Comparison of ENCODE assay signal across 21 cellular contexts in genomic region chr1:52677407-52677806, GRCh38. TPM values are rescaled to one million over a fixed set of nuclear protein-coding genes. Genes with fewer than 3 reads are reported as not detected.
DNase-seq lines count a peak whose midpoint lies in the region; ATAC-seq, FAIRE-seq and TF ChIP-seq lines count a peak whose summit lies in the region.
"Had no signal": no experiment of that assay in that cellular context is flagged by ENCODE, and none has a peak within 500 bp of the region (broad histone marks: within the 10 kb centered on the region; RNA-seq: fewer than 3 reads in every experiment).

No MANE protein-coding gene starts in this region.

- H3K9me3 ChIP-seq in small intestine (ENCODE audit: control insufficient read depth, low read depth): no peaks in the 10 kb centered on the region
- H3K9me3 ChIP-seq: Caco-2, Peyer's patch, prostate gland, thyroid gland had no signal

- no peaks in the 10 kb centered on the region for H3K36me3 ChIP-seq in small intestine (ENCODE audit: control insufficient read depth in 2 of 2, insufficient read depth in 2 of 2, low read length in 2 of 2)
- H3K36me3 ChIP-seq: Peyer's patch, prostate gland, thyroid gland had no signal

- H3K27ac Mint-ChIP-seq in activated CD8-positive, alpha-beta T cell treated with anti-CD3 and anti-CD28 coated beads for 36 hours: peak overlapping the region; percentile 2
- H3K27ac Mint-ChIP-seq in activated CD8-positive, alpha-beta T cell treated with anti-CD3 and anti-CD28 coated beads, Interleukin-2, amount 10 ng/mL, durations not matched to agents 7 days and 5 days: no peak overlapping the region
- H3K27ac Mint-ChIP-seq in WTC11: peak overlapping the region; percentile 28; the same call in 1 of the 2 replicates
- H3K27ac Mint-ChIP-seq: activated naive CD8-positive, alpha-beta T cell treated with anti-CD3 and anti-CD28 coated beads, Interleukin-2, amount 10 ng/mL, durations not matched to agents 7 days and 5 days had no signal

- POLR2A ChIA-PET in activated CD8-positive, alpha-beta T cell treated with anti-CD3 and anti-CD28 coated beads for 36 hours (lab: Charles Lee): no interaction called here
- POLR2A ChIA-PET in activated CD8-positive, alpha-beta T cell treated with anti-CD3 and anti-CD28 coated beads, Interleukin-2, amount 10 ng/mL, durations not matched to agents 7 days and 5 days (lab: Charles Lee): no interaction called here
- POLR2A ChIA-PET in WTC11 (lab: Charles Lee): interaction anchor here (1.2 kb wide), 1 partner anchor 9 kb away, joined by 3 read pairs; no protein-coding TSS in a partner anchor

- no peak overlapping the region for H3K27ac ChIP-seq in small intestine (ENCODE audit: low read depth in 1 of 2, low read length in 1 of 2)
- H3K27ac ChIP-seq: Peyer's patch, prostate gland, thyroid gland had no signal

- no peak overlapping the region for H3K4me3 ChIP-seq in small intestine (ENCODE audit: low read depth in 1 of 2, low read length in 2 of 2)
- H3K4me3 ChIP-seq: Peyer's patch, prostate gland, thyroid gland had no signal

- DNase-seq in activated CD8-positive, alpha-beta T cell treated with anti-CD3 and anti-CD28 coated beads for 36 hours: no peak
- DNase-seq in activated CD8-positive, alpha-beta T cell treated with anti-CD3 and anti-CD28 coated beads, Interleukin-2, amount 10 ng/mL, durations not matched to agents 7 days and 5 days: no peak
- DNase-seq in WTC11 (ENCODE audit: low spot score) (no peak), iris pigment epithelial cell (ENCODE audit: low read depth) (peak; percentile 56), small intestine (peak; percentile 37), omental fat pad (ENCODE audit: low spot score) (no peak), NCI-H1930 (lab: John Stamatoyannopoulos, UW) (no peak)
- DNase-seq: ACHN; activated CD4-positive, alpha-beta T cell treated with anti-CD3 and anti-CD28 coated beads for 1 hour; activated naive CD8-positive, alpha-beta T cell treated with anti-CD3 and anti-CD28 coated beads, Interleukin-2, amount 10 ng/mL, durations not matched to agents 7 days and 5 days; Caco-2; cerebellar nuclear complex; NCI-H187; NCI-H524 treated with DMSO at 0.1 percent for 48 hours; Peyer's patch had no signal

- no peak for FAIRE-seq in small intestine (lab: Jason Lieb, UNC)
- FAIRE-seq: keratinocyte had no signal

- CTCF ChIA-PET in activated CD8-positive, alpha-beta T cell treated with anti-CD3 and anti-CD28 coated beads for 36 hours (lab: Charles Lee): interaction anchor here (1.6 kb wide), 1 partner anchor 9 kb away, joined by 9 read pairs; no protein-coding TSS in a partner anchor
- CTCF ChIA-PET in activated CD8-positive, alpha-beta T cell treated with anti-CD3 and anti-CD28 coated beads, Interleukin-2, amount 10 ng/mL, durations not matched to agents 7 days and 5 days (lab: Charles Lee): interaction anchor here (5.2 kb wide), 1 partner anchor 8 kb away, joined by 24 read pairs; no protein-coding TSS in a partner anchor
- CTCF ChIA-PET in WTC11 (lab: Charles Lee): no interaction called here

- no peaks in the 10 kb centered on the region for H3K9me3 Mint-ChIP-seq in activated CD8-positive, alpha-beta T cell treated with anti-CD3 and anti-CD28 coated beads for 36 hours
- H3K9me3 Mint-ChIP-seq in activated CD8-positive, alpha-beta T cell treated with anti-CD3 and anti-CD28 coated beads, Interleukin-2, amount 10 ng/mL, durations not matched to agents 7 days and 5 days (ENCODE audit: insufficient read depth): no peaks in the 10 kb centered on the region
- H3K9me3 Mint-ChIP-seq in WTC11: no peaks in the 10 kb centered on the region
- H3K9me3 Mint-ChIP-seq: activated naive CD8-positive, alpha-beta T cell treated with anti-CD3 and anti-CD28 coated beads, Interleukin-2, amount 10 ng/mL, durations not matched to agents 7 days and 5 days had no signal

- WGBS in small intestine, 3 donors: 29 to 42% (median 34%) methylated on average over 4 of the region's 4 CpGs

- peaks cover 7% of the 10 kb centered on the region for H3K4me1 Mint-ChIP-seq in activated CD8-positive, alpha-beta T cell treated with anti-CD3 and anti-CD28 coated beads for 36 hours (ENCODE audit: low read depth)
- peaks cover 16% of the 10 kb centered on the region for H3K4me1 Mint-ChIP-seq in activated CD8-positive, alpha-beta T cell treated with anti-CD3 and anti-CD28 coated beads, Interleukin-2, amount 10 ng/mL, durations not matched to agents 7 days and 5 days (ENCODE audit: low read depth)
- H3K4me1 Mint-ChIP-seq in WTC11: peaks cover 29% of the 10 kb centered on the region

- no peak overlapping the region for H3K4me3 Mint-ChIP-seq in activated CD8-positive, alpha-beta T cell treated with anti-CD3 and anti-CD28 coated beads for 36 hours
- no peak overlapping the region for H3K4me3 Mint-ChIP-seq in activated CD8-positive, alpha-beta T cell treated with anti-CD3 and anti-CD28 coated beads, Interleukin-2, amount 10 ng/mL, durations not matched to agents 7 days and 5 days
- H3K4me3 Mint-ChIP-seq in WTC11: no peak overlapping the region
- H3K4me3 Mint-ChIP-seq: activated naive CD8-positive, alpha-beta T cell treated with anti-CD3 and anti-CD28 coated beads, Interleukin-2, amount 10 ng/mL, durations not matched to agents 7 days and 5 days had no signal

- H3K27me3 Mint-ChIP-seq in activated CD8-positive, alpha-beta T cell treated with anti-CD3 and anti-CD28 coated beads for 36 hours: no peaks in the 10 kb centered on the region
- no peaks in the 10 kb centered on the region for H3K27me3 Mint-ChIP-seq in activated CD8-positive, alpha-beta T cell treated with anti-CD3 and anti-CD28 coated beads, Interleukin-2, amount 10 ng/mL, durations not matched to agents 7 days and 5 days (ENCODE audit: low read depth)
- no peaks in the 10 kb centered on the region for H3K27me3 Mint-ChIP-seq in WTC11 (ENCODE audit: low read depth)
- H3K27me3 Mint-ChIP-seq: activated naive CD8-positive, alpha-beta T cell treated with anti-CD3 and anti-CD28 coated beads, Interleukin-2, amount 10 ng/mL, durations not matched to agents 7 days and 5 days had no signal

- no peaks in the 10 kb centered on the region for H3K4me1 ChIP-seq in small intestine (ENCODE audit: control insufficient read depth in 2 of 2, insufficient read depth in 1 of 2, low read depth in 1 of 2, low read length in 1 of 2)
- H3K4me1 ChIP-seq: Peyer's patch, prostate gland, thyroid gland had no signal

- H3K36me3 Mint-ChIP-seq in activated CD8-positive, alpha-beta T cell treated with anti-CD3 and anti-CD28 coated beads for 36 hours (ENCODE audit: low read depth): no peaks in the 10 kb centered on the region
- peaks cover 3% of the 10 kb centered on the region for H3K36me3 Mint-ChIP-seq in activated CD8-positive, alpha-beta T cell treated with anti-CD3 and anti-CD28 coated beads, Interleukin-2, amount 10 ng/mL, durations not matched to agents 7 days and 5 days (ENCODE audit: low read depth)
- no peaks in the 10 kb centered on the region for H3K36me3 Mint-ChIP-seq in WTC11

- no peak for TF ChIP-seq CTCF in activated CD8-positive, alpha-beta T cell treated with anti-CD3 and anti-CD28 coated beads for 36 hours (IDR thresholded peaks at IDR 0.05)
- no peak for TF ChIP-seq CTCF in WTC11 (IDR thresholded peaks at IDR 0.05)
- no peak for TF ChIP-seq CTCF in omental fat pad (IDR thresholded peaks at IDR 0.05)

- no peaks in the 10 kb centered on the region for H3K27me3 ChIP-seq in small intestine (ENCODE audit: control insufficient read depth in 2 of 2, insufficient read depth in 2 of 2, low read length in 2 of 2)
- H3K27me3 ChIP-seq: Peyer's patch, thyroid gland had no signal

- intact Hi-C loops in activated CD8-positive, alpha-beta T cell treated with anti-CD3 and anti-CD28 coated beads for 36 hours (cut with micrococcal nuclease): no loop called here

- no peak for ATAC-seq in activated CD8-positive, alpha-beta T cell treated with anti-CD3 and anti-CD28 coated beads for 36 hours
- no peak for ATAC-seq in activated CD8-positive, alpha-beta T cell treated with anti-CD3 and anti-CD28 coated beads, Interleukin-2, amount 10 ng/mL, durations not matched to agents 7 days and 5 days
- ATAC-seq in WTC11 (no peak), HG03097 (IDR thresholded peaks at IDR 0.05; ENCODE audit: low FRiP score, unreplicated experiment) (no peak), omental fat pad (ENCODE audit: low FRiP score) (no peak)

TF ChIP-seq in WTC11, 78 proteins besides CTCF, POLR2A, EP300 and RAD21 (continues in another document):
- no peak for TF ChIP-seq KAT7 (CRISPR knock-in tag; IDR thresholded peaks at IDR 0.05; ENCODE audit: borderline replicate concordance)
- TF ChIP-seq TEAD4 (CRISPR knock-in tag; IDR thresholded peaks at IDR 0.05): no peak

RNA-seq across cellular contexts. Expression of gene COA7, which starts 20.7 kb away (rescaled TPM):
- 10 to 100 TPM; 16.3 to 17.6 TPM for total RNA-seq in activated CD8-positive, alpha-beta T cell treated with anti-CD3 and anti-CD28 coated beads for 36 hours
- 10 to 100 TPM; 16.5 to 17.0 TPM for total RNA-seq in activated CD8-positive, alpha-beta T cell treated with anti-CD3 and anti-CD28 coated beads, Interleukin-2, amount 10 ng/mL, durations not matched to agents 7 days and 5 days
- total RNA-seq in WTC11 (2021) (43.7 to 49.6 TPM (median 47.0 TPM) in 3 replicates), omental fat pad (10 to 100 TPM in 3 of 4 donors, 1 to 10 TPM in 1; 8.2 to 26.5 (median 14.0) TPM)
- 10 to 100 TPM; 11.6 to 14.0 (median 13.8) TPM for polyA plus RNA-seq in small intestine

RNA-seq across cellular contexts. Expression of gene SHISAL2A, which starts 44.4 kb away (rescaled TPM):
- total RNA-seq in activated CD8-positive, alpha-beta T cell treated with anti-CD3 and anti-CD28 coated beads for 36 hours: 10 to 100 TPM; 14.6 to 16.2 TPM
- total RNA-seq in activated CD8-positive, alpha-beta T cell treated with anti-CD3 and anti-CD28 coated beads, Interleukin-2, amount 10 ng/mL, durations not matched to agents 7 days and 5 days: 1 to 10 TPM; 7.9 to 8.6 TPM
- 0.60 to 1.7 TPM (median 1.4 TPM) in 3 replicates for total RNA-seq in WTC11 (2021)
- under 1 TPM in 1 of 3 donors, not detected in 2; 0.45 TPM for polyA plus RNA-seq in small intestine
- total RNA-seq in omental fat pad: not detected
- total RNA-seq: glomerular endothelial cell, LHCN-M2 had no signal

RNA-seq across cellular contexts. Expression of gene ZYG11B, which starts 48.8 kb away (rescaled TPM):
- total RNA-seq in activated CD8-positive, alpha-beta T cell treated with anti-CD3 and anti-CD28 coated beads for 36 hours: 10 to 100 TPM; 10.8 to 10.9 TPM
- total RNA-seq in activated CD8-positive, alpha-beta T cell treated with anti-CD3 and anti-CD28 coated beads, Interleukin-2, amount 10 ng/mL, durations not matched to agents 7 days and 5 days: 1 to 10 TPM; 6.8 to 7.5 TPM
- total RNA-seq in WTC11 (2021): 19.2 to 19.9 TPM (median 19.4 TPM) in 3 replicates
- 1 to 10 TPM; 3.6 to 6.0 (median 5.1) TPM for polyA plus RNA-seq in small intestine
- total RNA-seq in omental fat pad: 10 to 100 TPM; 23.4 to 46.2 (median 42.1) TPM

Comparison
In these comparisons a context has a peak if more than half of its experiments do, and no peak if none do; other contexts are left out.
1. DNase-seq: peak in iris pigment epithelial cell (single experiment) and small intestine (single experiment); none in activated CD8-positive, alpha-beta T cell treated with anti-CD3 and anti-CD28 coated beads for 36 hours (single experiment), activated CD8-positive, alpha-beta T cell treated with anti-CD3 and anti-CD28 coated beads, Interleukin-2, amount 10 ng/mL, durations not matched to agents 7 days and 5 days (single experiment), WTC11 (single experiment), omental fat pad (single experiment) and NCI-H1930 (0 of 2).